In genomic region chr15:71705151-71705550, GRCh38 we compare ENCODE assay signal across 24 cellular contexts.
DNase-seq lines count a peak whose midpoint lies in the region; ATAC-seq, FAIRE-seq and TF ChIP-seq lines count a peak whose summit lies in the region.
"Had no signal": no experiment of that assay in that cellular context is flagged by ENCODE, and none has a peak within 500 bp of the region (broad histone marks: within the 10 kb centered on the region; RNA-seq: fewer than 3 reads in every experiment).

No MANE protein-coding gene starts in this region.

- no peaks in the 10 kb centered on the region for H3K9me3 ChIP-seq in astrocyte (ENCODE audit: insufficient read depth, low read depth, low read length)
- no peaks in the 10 kb centered on the region for H3K9me3 ChIP-seq in ascending aorta
- H3K9me3 ChIP-seq in CD8-positive, alpha-beta T cell (ENCODE audit: low read length) = no peaks in the 10 kb centered on the region
- H3K9me3 ChIP-seq: body of pancreas, tibial nerve had no signal

- H3K4me1 ChIP-seq in astrocyte (ENCODE audit: insufficient read depth, low read length) (peaks cover 16% of the 10 kb centered on the region), ascending aorta (peaks cover 3 to 30% of the 10 kb centered on the region in 2 donors)
- no peaks in the 10 kb centered on the region for H3K4me1 ChIP-seq in CD8-positive, alpha-beta T cell (ENCODE audit: insufficient read depth, low read length)

- H3K4me1 Mint-ChIP-seq in astrocyte (ENCODE audit: low read depth, unreplicated experiment) = peaks cover 16% of the 10 kb centered on the region
- no peaks in the 10 kb centered on the region for H3K4me1 Mint-ChIP-seq in stimulated activated naive B cell treated with anti-CD40 and anti-IgM and Interleukin-4, amounts not matched to agents 10 μg/mL and 1 μg/mL and 100 μg/mL, for 72 hours
- no peaks in the 10 kb centered on the region for H3K4me1 Mint-ChIP-seq in CD8-positive, alpha-beta T cell (ENCODE audit: low read depth)
- H3K4me1 Mint-ChIP-seq: naive B cell; stimulated activated effector memory CD8-positive, alpha-beta T cell treated with anti-CD3 and anti-CD28 coated beads, Interleukin-12 subunit alpha, Interleukin-12 subunit beta, amount 100 ng/mL, for 72 hours had no signal

- H3K27ac ChIP-seq in astrocyte (ENCODE audit: low read depth, low read length) = no peak overlapping the region
- no peak overlapping the region for H3K27ac ChIP-seq in ascending aorta
- H3K27ac ChIP-seq in CD8-positive, alpha-beta T cell (ENCODE audit: low read depth, low read length) = no peak overlapping the region
- H3K27ac ChIP-seq: body of pancreas had no signal

- TF ChIP-seq CTCF in astrocyte (IDR thresholded peaks at IDR 0.05; ENCODE audit: insufficient read depth, low read depth, low read length) (no peak), ascending aorta (IDR thresholded peaks at IDR 0.05) (no peak)
- TF ChIP-seq CTCF in CD8-positive, alpha-beta T cell (IDR thresholded peaks at IDR 0.05) = no peak

- no peak overlapping the region for H3K9ac ChIP-seq in astrocyte (ENCODE audit: low read length)

- no peak overlapping the region for H2AFZ ChIP-seq in astrocyte (ENCODE audit: low read depth, low read length)

- POLR2A ChIA-PET in CD8-positive, alpha-beta T cell (lab: Charles Lee) = no interaction called here

- H3K9me3 Mint-ChIP-seq in astrocyte (ENCODE audit: unreplicated experiment) = no peaks in the 10 kb centered on the region
- peaks cover 3 to 8% of the 10 kb centered on the region in 2 donors for H3K9me3 Mint-ChIP-seq in stimulated activated naive B cell treated with anti-CD40 and anti-IgM and Interleukin-4, amounts not matched to agents 10 μg/mL and 1 μg/mL and 100 μg/mL, for 72 hours
- H3K9me3 Mint-ChIP-seq in CD8-positive, alpha-beta T cell = no peaks in the 10 kb centered on the region
- H3K9me3 Mint-ChIP-seq: stimulated activated effector memory CD8-positive, alpha-beta T cell treated with anti-CD3 and anti-CD28 coated beads, Interleukin-12 subunit alpha, Interleukin-12 subunit beta, amount 100 ng/mL, for 72 hours; T-helper 2 cell treated with Interferon-gamma antibody and Interleukin-4, amounts not matched to agents 5 μg/mL and 100 μg/mL, for 36 hours had no signal

- no peaks in the 10 kb centered on the region for H3K36me3 ChIP-seq in astrocyte (ENCODE audit: insufficient read depth, low read length)
- H3K36me3 ChIP-seq in ascending aorta = no peaks in the 10 kb centered on the region
- H3K36me3 ChIP-seq in CD8-positive, alpha-beta T cell (ENCODE audit: insufficient read depth, low read length) = no peaks in the 10 kb centered on the region
- H3K36me3 ChIP-seq: tibial nerve had no signal

- DNase-seq in A172 (ENCODE audit: low spot score) (peak; percentile 75), HK-2 (ENCODE audit: unreplicated experiment) (peak; percentile 17), astrocyte (ENCODE audit: low read depth) (peak; percentile 72), iPS-NIHi7 (ENCODE audit: extremely low spot score) (peak; percentile 21), ascending aorta (ENCODE audit: low spot score in 2 of 2) (no peak)
- DNase-seq in stimulated activated naive B cell treated with anti-CD40 and anti-IgM and Interleukin-4, amounts not matched to agents 10 μg/mL and 1 μg/mL and 100 μg/mL, for 72 hours = no peak
- no peak for DNase-seq in CD8-positive, alpha-beta T cell
- DNase-seq: activated CD4-positive, CD25-positive, alpha-beta regulatory T cell treated with anti-CD3 and anti-CD28 coated beads, Interleukin-2, amount 50 U/mL, for 72 hours; body of pancreas; hippocampal formation; Karpas-422; naive B cell; NCI-H1436 treated with DMSO at 0.1 percent for 48 hours; NK-92 treated with Interleukin-12 subunit alpha and Interleukin-12 subunit beta, amount 100 ng/mL, for 24 hours; small intestine had no signal

- H4K20me1 ChIP-seq in astrocyte (ENCODE audit: insufficient read depth, low read length) = no peaks in the 10 kb centered on the region

- H3K4me3 Mint-ChIP-seq in astrocyte (ENCODE audit: unreplicated experiment) = no peak overlapping the region
- no peak overlapping the region for H3K4me3 Mint-ChIP-seq in stimulated activated naive B cell treated with anti-CD40 and anti-IgM and Interleukin-4, amounts not matched to agents 10 μg/mL and 1 μg/mL and 100 μg/mL, for 72 hours
- H3K4me3 Mint-ChIP-seq in CD8-positive, alpha-beta T cell = no peak overlapping the region
- H3K4me3 Mint-ChIP-seq: naive B cell; stimulated activated effector memory CD8-positive, alpha-beta T cell treated with anti-CD3 and anti-CD28 coated beads, Interleukin-12 subunit alpha, Interleukin-12 subunit beta, amount 100 ng/mL, for 72 hours; T-helper 2 cell treated with Interferon-gamma antibody and Interleukin-4, amounts not matched to agents 5 μg/mL and 100 μg/mL, for 36 hours had no signal

- H3K27me3 ChIP-seq in astrocyte (ENCODE audit: insufficient read depth, low read length) (no peaks in the 10 kb centered on the region), ascending aorta (no peaks in the 10 kb centered on the region)
- H3K27me3 ChIP-seq in CD8-positive, alpha-beta T cell (ENCODE audit: insufficient read depth, low read length) = no peaks in the 10 kb centered on the region
- H3K27me3 ChIP-seq: body of pancreas, tibial nerve had no signal

- FAIRE-seq in astrocyte (lab: Jason Lieb, UNC) = peak; percentile 41
- FAIRE-seq: A204.1, H1, small intestine had no signal

- H3K27ac Mint-ChIP-seq in astrocyte (ENCODE audit: unreplicated experiment) = peak overlapping the region; percentile 30
- no peak overlapping the region for H3K27ac Mint-ChIP-seq in stimulated activated naive B cell treated with anti-CD40 and anti-IgM and Interleukin-4, amounts not matched to agents 10 μg/mL and 1 μg/mL and 100 μg/mL, for 72 hours
- H3K27ac Mint-ChIP-seq in CD8-positive, alpha-beta T cell = no peak overlapping the region
- H3K27ac Mint-ChIP-seq: naive B cell; stimulated activated effector memory CD8-positive, alpha-beta T cell treated with anti-CD3 and anti-CD28 coated beads, Interleukin-12 subunit alpha, Interleukin-12 subunit beta, amount 100 ng/mL, for 72 hours; T-helper 2 cell treated with Interferon-gamma antibody and Interleukin-4, amounts not matched to agents 5 μg/mL and 100 μg/mL, for 36 hours had no signal

- intact Hi-C loops in ascending aorta (cut with DNase I) = no loop called here
- intact Hi-C loops in CD8-positive, alpha-beta T cell (cut with DNase I, micrococcal nuclease) = no loop called here

- CTCF ChIA-PET in CD8-positive, alpha-beta T cell (lab: Charles Lee) = interaction anchor here (0.8 kb wide), 1 partner anchor 40 kb away, joined by 3 read pairs; no protein-coding TSS in a partner anchor

- H3K79me2 ChIP-seq in astrocyte (ENCODE audit: insufficient read depth, low read length) = no peaks in the 10 kb centered on the region

- no peak for ATAC-seq in GM19324 (IDR thresholded peaks at IDR 0.05; ENCODE audit: low FRiP score, unreplicated experiment)
- no peak for ATAC-seq in stimulated activated naive B cell treated with anti-CD40 and anti-IgM and Interleukin-4, amounts not matched to agents 10 μg/mL and 1 μg/mL and 100 μg/mL, for 72 hours (replicated peaks)
- ATAC-seq in CD8-positive, alpha-beta T cell = no peak
- ATAC-seq: body of pancreas; esophagus mucosa; left lobe of liver; Right ventricle myocardium inferior; stimulated activated effector memory CD8-positive, alpha-beta T cell treated with anti-CD3 and anti-CD28 coated beads, Interleukin-12 subunit alpha, Interleukin-12 subunit beta, amount 100 ng/mL, for 72 hours had no signal

- H3K4me3 ChIP-seq in astrocyte (ENCODE audit: insufficient read depth, low read depth, low read length) = no peak overlapping the region
- no peak overlapping the region for H3K4me3 ChIP-seq in ascending aorta
- H3K4me3 ChIP-seq in CD8-positive, alpha-beta T cell (ENCODE audit: low read depth, low read length) = no peak overlapping the region
- H3K4me3 ChIP-seq: body of pancreas, tibial nerve had no signal

- peaks cover 5% of the 10 kb centered on the region for H3K27me3 Mint-ChIP-seq in astrocyte (ENCODE audit: low read depth, unreplicated experiment)
- peaks cover 34 to 45% of the 10 kb centered on the region in 2 donors for H3K27me3 Mint-ChIP-seq in stimulated activated naive B cell treated with anti-CD40 and anti-IgM and Interleukin-4, amounts not matched to agents 10 μg/mL and 1 μg/mL and 100 μg/mL, for 72 hours
- peaks cover 27% of the 10 kb centered on the region for H3K27me3 Mint-ChIP-seq in CD8-positive, alpha-beta T cell (ENCODE audit: low read depth)

- peaks cover 2% of the 10 kb centered on the region for H3K36me3 Mint-ChIP-seq in astrocyte (ENCODE audit: low read depth, unreplicated experiment)
- H3K36me3 Mint-ChIP-seq in stimulated activated naive B cell treated with anti-CD40 and anti-IgM and Interleukin-4, amounts not matched to agents 10 μg/mL and 1 μg/mL and 100 μg/mL, for 72 hours = no peaks in the 10 kb centered on the region
- no peaks in the 10 kb centered on the region for H3K36me3 Mint-ChIP-seq in CD8-positive, alpha-beta T cell
- H3K36me3 Mint-ChIP-seq: naive B cell; stimulated activated effector memory CD8-positive, alpha-beta T cell treated with anti-CD3 and anti-CD28 coated beads, Interleukin-12 subunit alpha, Interleukin-12 subunit beta, amount 100 ng/mL, for 72 hours had no signal

- peak overlapping the region; percentile 43 for H3K4me2 ChIP-seq in astrocyte (ENCODE audit: low read length)

Comparison
In these comparisons a context has a peak if more than half of its experiments do, and no peak if none do; other contexts are left out.
1. DNase-seq: peak in A172 (single experiment), HK-2 (single experiment), astrocyte (single experiment) and iPS-NIHi7 (single experiment); none in ascending aorta (0 of 2), stimulated activated naive B cell treated with anti-CD40 and anti-IgM and Interleukin-4, amounts not matched to agents 10 μg/mL and 1 μg/mL and 100 μg/mL, for 72 hours (single experiment) and CD8-positive, alpha-beta T cell (0 of 7).